In the genomic region with DNA sequence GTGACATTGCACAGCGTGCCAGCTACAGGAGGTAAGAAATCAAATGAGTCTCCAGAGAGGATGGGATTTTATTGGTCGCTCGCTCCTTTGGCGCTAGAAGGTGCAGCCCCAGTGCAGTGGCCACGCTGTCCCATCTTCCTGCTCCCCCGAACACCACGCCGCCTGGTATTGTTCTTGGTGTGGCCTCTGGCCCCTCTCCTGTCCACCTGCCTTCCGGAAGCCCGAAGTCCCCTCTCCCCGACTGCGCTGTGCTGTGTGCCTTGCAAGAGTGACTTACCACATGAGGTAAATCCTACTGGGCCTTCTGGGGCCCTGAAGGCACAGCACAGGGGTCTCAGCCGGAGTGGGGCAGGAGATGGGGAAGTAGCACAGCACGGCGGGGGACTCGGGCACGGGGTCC, we compare ENCODE assay signal across 18 cellular contexts. TPM values are rescaled to one million over a fixed set of nuclear protein-coding genes. Genes with fewer than 3 reads are reported as not detected.
DNase-seq lines count a peak whose midpoint lies in the region; ATAC-seq and TF ChIP-seq lines count a peak whose summit lies in the region.
"Had no signal": no experiment of that assay in that cellular context is flagged by ENCODE, and none has a peak within 500 bp of the region (broad histone marks: within the 10 kb centered on the region; RNA-seq: fewer than 3 reads in every experiment).

No MANE protein-coding gene starts in this region.

- H3K36me3 ChIP-seq in GM23338 (ENCODE audit: insufficient read depth), result no peaks in the 10 kb centered on the region
- H3K36me3 ChIP-seq in neuronal stem cell (replicated peaks in 1 of 2; ENCODE audit: control insufficient read depth in 2 of 2, insufficient read depth in 2 of 2, low read length in 2 of 2), result no peaks in the 10 kb centered on the region

- H3K36me3 Mint-ChIP-seq in GM23338 (ENCODE audit: low read depth) (no peaks in the 10 kb centered on the region), T-helper 17 cell (ENCODE audit: low read depth) (peaks cover 4% of the 10 kb centered on the region)
- H3K36me3 Mint-ChIP-seq: CD14-positive monocyte had no signal

- no peaks in the 10 kb centered on the region for H3F3A ChIP-seq in GM23338 (replicated peaks; ENCODE audit: low read depth)

- H3K27ac ChIP-seq in GM23338 (ENCODE audit: low read depth) (no peak overlapping the region), neuronal stem cell (replicated peaks; ENCODE audit: low read length) (no peak overlapping the region)
- H3K27ac ChIP-seq: 22Rv1 had no signal

- no peaks in the 10 kb centered on the region for H3K9me3 Mint-ChIP-seq in GM23338
- H3K9me3 Mint-ChIP-seq: CD14-positive monocyte had no signal

- H3K4me1 Mint-ChIP-seq in GM23338 (peaks cover 28% of the 10 kb centered on the region), T-helper 17 cell (peaks cover 8% of the 10 kb centered on the region)
- H3K4me1 Mint-ChIP-seq: B cell, CD14-positive monocyte had no signal

- peaks cover 6% of the 10 kb centered on the region for H3K27me3 Mint-ChIP-seq in GM23338 (ENCODE audit: insufficient read depth, low read depth, poor library complexity)
- peaks cover 8% of the 10 kb centered on the region for H3K27me3 Mint-ChIP-seq in T-helper 17 cell

- peak; percentile 16 for DNase-seq in GM23338 (ENCODE audit: low spot score)
- no peak for DNase-seq in T-helper 17 cell
- DNase-seq in neuronal stem cell (ENCODE audit: low spot score), result no peak
- no peak for DNase-seq in foreskin fibroblast
- DNase-seq in activated CD4-positive, alpha-beta T cell treated with anti-CD3 and anti-CD28 coated beads, Interleukin-2, amount 50 U/mL, for 1 hour, result no peak
- no peak for DNase-seq in SHP77 treated with DMSO at 0.1 percent for 48 hours (lab: John Stamatoyannopoulos, UW)
- DNase-seq: DMS153, DND-41, KG1, MM.1S, NCI-H2029, SHP77 had no signal

- no peak overlapping the region for H2BK12ac ChIP-seq in neuronal stem cell (ENCODE audit: low read length)

- H3K23ac ChIP-seq in neuronal stem cell (ENCODE audit: low read depth, low read length, poor library complexity), result no peak overlapping the region

- H3K4me3 ChIP-seq in GM23338 (no peak overlapping the region), neuronal stem cell (ENCODE audit: low read length in 2 of 2) (no peak overlapping the region), foreskin fibroblast (ENCODE audit: low read depth in 1 of 2, low read length in 2 of 2) (no peak overlapping the region)

- no CpG with 5 or more reads among the region's 17 CpGs for whole genome bisulfite sequencing in neuronal stem cell (ENCODE audit: extremely low coverage in 2 of 2, insufficient read length in 2 of 2, insufficient replicate concordance in 1 of 2), 2 donors

- no peaks in the 10 kb centered on the region for H4K20me1 ChIP-seq in GM23338 (replicated peaks; ENCODE audit: insufficient read depth)

- H2AFZ ChIP-seq in GM23338, result peak overlapping the region; percentile 99
- peak overlapping the region; percentile 75 for H2AFZ ChIP-seq in neuronal stem cell (ENCODE audit: low read length)

- no peak overlapping the region for H2BK5ac ChIP-seq in neuronal stem cell (ENCODE audit: low read length)

- H3K27me3 ChIP-seq in GM23338 (ENCODE audit: insufficient read depth) (no peaks in the 10 kb centered on the region), neuronal stem cell (ENCODE audit: control insufficient read depth in 3 of 3, insufficient read depth in 3 of 3, low read depth in 1 of 3, low read length in 3 of 3) (peaks cover 0 to 33% (median 0%) of the 10 kb centered on the region in 3 experiments)

- peak overlapping the region; percentile 65 for H2AK5ac ChIP-seq in neuronal stem cell (ENCODE audit: low read depth, low read length)

- H3K4me2 ChIP-seq in GM23338 (no peak overlapping the region), neuronal stem cell (ENCODE audit: insufficient read depth, low read length, poor library complexity, severe bottlenecking) (no peak overlapping the region)

- no peak overlapping the region for H2BK15ac ChIP-seq in neuronal stem cell (ENCODE audit: low read length)

- H3K4ac ChIP-seq in neuronal stem cell (ENCODE audit: low read length), result no peak overlapping the region

- H3K4me1 ChIP-seq in GM23338 (ENCODE audit: insufficient read depth) (peaks cover 21% of the 10 kb centered on the region), neuronal stem cell (ENCODE audit: control insufficient read depth in 2 of 2, insufficient read depth in 1 of 2, low read depth in 1 of 2, low read length in 2 of 2) (peaks cover 6 to 9% of the 10 kb centered on the region in 2 donors)

- no peak overlapping the region for H3K14ac ChIP-seq in neuronal stem cell (ENCODE audit: low read length)

- peak overlapping the region; percentile 80 for H3K18ac ChIP-seq in neuronal stem cell (ENCODE audit: low read length)

- H3K79me1 ChIP-seq in neuronal stem cell (ENCODE audit: low read depth, low read length), result no peaks in the 10 kb centered on the region

- peak; percentile 16; the same call in 2 of the 3 replicates for ATAC-seq in GM23338
- no peak for ATAC-seq in T-helper 17 cell
- ATAC-seq in esophagus mucosa, result peak; percentile 23
- no peak for ATAC-seq in HG03565 (IDR thresholded peaks at IDR 0.05; ENCODE audit: unreplicated experiment)

- no peaks in the 10 kb centered on the region for H3K9me3 ChIP-seq in T-helper 17 cell (ENCODE audit: control insufficient read depth, low read length, poor library complexity, severe bottlenecking)
- no peaks in the 10 kb centered on the region for H3K9me3 ChIP-seq in neuronal stem cell (replicated peaks in 1 of 2; ENCODE audit: control insufficient read depth in 2 of 2, insufficient read depth in 1 of 2, low read depth in 1 of 2, low read length in 2 of 2)

- no peak overlapping the region for H4K91ac ChIP-seq in neuronal stem cell (ENCODE audit: low read depth, low read length, poor library complexity)

- no peaks in the 10 kb centered on the region for H3K9me2 ChIP-seq in GM23338 (ENCODE audit: insufficient read depth)

- H3K79me2 ChIP-seq in GM23338 (replicated peaks; ENCODE audit: insufficient read depth), result no peaks in the 10 kb centered on the region

- H3K27ac Mint-ChIP-seq in GM23338 (0 out of 2 replicates have a peak overlapping the region, but pooled peaks have one; percentile 9), T-helper 17 cell (no peak overlapping the region)
- H3K27ac Mint-ChIP-seq: B cell, CD14-positive monocyte had no signal

- TF ChIP-seq CTCF in GM23338 (conservative IDR thresholded peaks at IDR 0.05; ENCODE audit: low read depth in 2 of 2) (no peak), foreskin fibroblast (IDR thresholded peaks at IDR 0.05; ENCODE audit: low read depth, low read length) (no peak)

- H3K9ac ChIP-seq in neuronal stem cell (ENCODE audit: low read depth, low read length, poor library complexity), result no peak overlapping the region

- H2BK120ac ChIP-seq in neuronal stem cell (ENCODE audit: low read depth, low read length), result no peak overlapping the region

- H3K4me3 Mint-ChIP-seq in GM23338 (no peak overlapping the region), T-helper 17 cell (peak overlapping the region; percentile 41)
- H3K4me3 Mint-ChIP-seq: B cell, CD14-positive monocyte had no signal

- no peak overlapping the region for H4K8ac ChIP-seq in neuronal stem cell (ENCODE audit: low read depth, low read length)

RNA-seq across cellular contexts. Expression of gene MARCHF10, which starts 58.2 kb away (rescaled TPM):
- total RNA-seq in GM23338 (2014; rRNA removed; shearing (Covaris generic)), result not detected in 2 replicates
- 0.50 and 0.59 TPM in 2 replicates for polyA plus RNA-seq in GM23338 (2016; fragmentation: Nextera tagmentation; extraction: Ambion mirVana)
- total RNA-seq in T-helper 17 cell, result under 1 TPM; 0.26 to 0.80 TPM
- not detected for total RNA-seq in esophagus mucosa
- polyA plus RNA-seq in neuronal stem cell (2013, experiment 1 of 2), result 2.1 TPM
- polyA plus RNA-seq in neuronal stem cell (2013, experiment 2 of 2), result 1.6 TPM
- total RNA-seq: B cell, NCI-H460 had no signal
- polyA plus RNA-seq: CD14-positive monocyte had no signal

Comparison
In these comparisons a context has a peak if more than half of its experiments do, and no peak if none do; other contexts are left out.
1. ATAC-seq: peak in GM23338 (single experiment) and esophagus mucosa (single experiment); none in T-helper 17 cell (single experiment) and HG03565 (single experiment).